Comparison of ENCODE assay signal across 23 cellular contexts in the genomic region with DNA sequence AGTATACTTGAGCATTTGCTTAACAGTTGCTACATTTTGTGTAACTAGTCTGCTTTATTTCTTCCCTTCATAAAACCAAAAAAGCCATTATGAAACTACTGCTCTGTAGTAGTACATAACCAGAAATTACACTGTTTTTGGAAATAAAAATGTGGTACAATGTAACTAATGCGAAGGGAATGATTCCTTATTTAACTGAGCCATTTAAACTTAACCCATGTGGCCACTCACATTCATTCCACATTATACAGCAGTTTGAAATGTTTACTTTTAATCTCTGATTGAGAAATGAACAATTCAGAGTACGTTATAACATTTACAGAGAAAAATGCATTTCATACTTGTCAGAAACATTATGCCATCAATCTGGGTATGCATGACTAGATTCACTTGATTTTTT.
"Had no signal": no experiment of that assay in that cellular context is flagged by ENCODE, and none has a peak within 500 bp of the region (broad histone marks: within the 10 kb centered on the region; RNA-seq: fewer than 3 reads in every experiment).

No MANE protein-coding gene starts in this region.

- DNase-seq: activated B cell treated with CpG ODN at 0.5 μM for 24 hours; activated CD4-positive, alpha-beta T cell treated with anti-CD3 and anti-CD28 coated beads for 36 hours; activated CD4-positive, alpha-beta T cell treated with anti-CD3 and anti-CD28 coated beads, Interleukin-2, amount 50 U/mL, for 4 hours; activated CD8-positive, alpha-beta memory T cell treated with anti-CD3 and anti-CD28 coated beads for 24 hours; activated CD8-positive, alpha-beta memory T cell treated with anti-CD3 and anti-CD28 coated beads, Interleukin-2, amount 50 U/mL, for 4 hours; activated naive CD4-positive, alpha-beta T cell; activated naive CD8-positive, alpha-beta T cell treated with anti-CD3 and anti-CD28 coated beads, Interleukin-2, amount 10 ng/mL, durations not matched to agents 7 days and 5 days; activated T-cell treated with anti-CD3 and anti-CD28 coated beads, Interleukin-2, amount 50 U/mL, for 24 hours; body of pancreas; effector memory CD8-positive, alpha-beta T cell; heart right ventricle; kidney; lower lobe of right lung; naive B cell; occipital lobe; stimulated activated CD4-positive, alpha-beta T cell treated with anti-CD3 and anti-CD28 coated beads, Interleukin-15, amount 100 ng/mL, for 24 hours; stomach; T-helper 1 cell; T1000 had no signal

- ATAC-seq: activated CD4-positive, alpha-beta T cell treated with anti-CD3 and anti-CD28 coated beads for 36 hours; activated T-helper 17 cell treated with anti-CD3 and anti-CD28 coated beads, Interleukin-2, amount 50 U/mL, for 72 hours; body of pancreas; effector memory CD8-positive, alpha-beta T cell; esophagus mucosa; heart right ventricle; sciatic nerve; stimulated activated memory B cell treated with anti-CD40 and anti-IgM and Interleukin-4, amounts not matched to agents 10 μg/mL and 1 μg/mL and 100 μg/mL, for 72 hours had no signal
